Comparison of ENCODE assay signal across 1 cellular context in the genomic region with DNA sequence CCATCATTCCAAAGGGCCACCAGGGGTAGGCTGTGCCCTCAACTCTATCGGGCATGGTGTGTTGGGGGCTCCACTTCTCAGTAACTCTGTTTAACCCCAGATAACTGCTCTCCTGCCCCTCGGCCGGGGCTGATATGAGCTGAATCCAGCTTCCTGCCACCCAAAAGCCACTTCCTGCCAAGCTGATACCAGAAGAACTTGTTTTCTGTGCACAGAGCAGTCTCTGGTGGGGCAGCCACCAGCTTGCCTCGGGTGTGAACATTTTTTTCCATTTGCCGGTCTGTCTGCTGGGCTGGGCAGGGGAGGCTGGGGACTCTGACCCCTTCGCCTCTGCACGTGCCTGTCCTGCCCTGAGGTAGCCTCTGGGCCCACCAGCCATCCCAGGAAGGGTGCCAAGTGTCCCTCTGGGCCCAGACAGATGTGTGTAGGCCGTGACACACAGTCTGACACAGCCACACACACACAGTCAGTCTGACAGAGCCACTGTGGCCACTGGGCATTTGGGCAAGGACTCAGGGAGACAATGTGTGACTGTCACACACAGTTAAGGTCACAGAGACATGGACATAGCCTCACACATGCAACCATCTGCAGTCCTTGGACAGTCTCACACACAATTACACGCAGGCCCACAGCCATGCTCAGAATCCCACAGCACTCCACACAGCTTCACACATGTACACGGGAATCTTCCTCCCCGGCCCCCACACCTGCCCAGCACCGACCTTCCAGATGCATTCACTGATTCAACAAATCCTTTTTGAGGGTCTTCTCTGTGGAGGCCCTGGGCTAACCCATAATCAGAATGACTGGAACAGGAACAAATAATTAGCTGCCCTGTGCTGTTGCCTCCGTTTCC.
TF ChIP-seq lines count a peak whose summit lies in the region.

No MANE protein-coding gene starts in this region.

TF ChIP-seq in HepG2, 621 proteins besides CTCF, POLR2A, EP300 and RAD21 (continued from another document and continues in another):
- TF ChIP-seq ZNF18 (CRISPR knock-in tag; IDR thresholded peaks at IDR 0.05; ENCODE audit: insufficient replicate concordance) (peak; percentile 92), SOX13 (IDR thresholded peaks at IDR 0.05) (peak; percentile 55; the same call in 1 of the 2 replicates), SOX13 (CRISPR knock-in tag; conservative IDR thresholded peaks at IDR 0.05 in 1 of 2, IDR thresholded peaks at IDR 0.05 in 1 of 2) (peak in 1 of 2 experiments; percentile 78; a peak in 2 of 4 replicates), MEF2D (CRISPR knock-in tag; IDR thresholded peaks at IDR 0.05) (peak; percentile 67; the same call in 1 of the 2 replicates), ZNF430 (CRISPR knock-in tag; IDR thresholded peaks at IDR 0.05) (peak; percentile 96), ZNF10 (CRISPR knock-in tag; IDR thresholded peaks at IDR 0.05; ENCODE audit: borderline replicate concordance, low read depth) (no peak), ZNF280D (CRISPR knock-in tag; IDR thresholded peaks at IDR 0.05) (peak; percentile 96), MYNN (CRISPR knock-in tag; IDR thresholded peaks at IDR 0.05; ENCODE audit: low read depth) (no peak), GMEB1 (CRISPR knock-in tag; IDR thresholded peaks at IDR 0.05; ENCODE audit: borderline replicate concordance) (peak; percentile 63; the same call in 1 of the 2 replicates), SOX5 (CRISPR knock-in tag; IDR thresholded peaks at IDR 0.05; ENCODE audit: borderline replicate concordance) (peak; percentile 90), GTF2F1 (IDR thresholded peaks at IDR 0.05; ENCODE audit: low read length) (0 out of 2 replicates have a peak, but pooled peaks have one; percentile 26), MTA1 (CRISPR knock-in tag; IDR thresholded peaks at IDR 0.05; ENCODE audit: borderline replicate concordance) (peak; percentile 99), ZSCAN25 (CRISPR knock-in tag; IDR thresholded peaks at IDR 0.05) (peak; percentile 95), ZFP41 (CRISPR knock-in tag; IDR thresholded peaks at IDR 0.05; ENCODE audit: borderline replicate concordance) (no peak), ZNF570 (CRISPR knock-in tag; IDR thresholded peaks at IDR 0.05; ENCODE audit: borderline replicate concordance) (0 out of 2 replicates have a peak, but pooled peaks have one; percentile 70), HMGA1 (CRISPR knock-in tag; conservative IDR thresholded peaks at IDR 0.05) (no peak), HINFP (CRISPR knock-in tag; IDR thresholded peaks at IDR 0.05; ENCODE audit: low read depth) (peak; percentile 87), THAP11 (CRISPR knock-in tag; IDR thresholded peaks at IDR 0.05) (0 out of 2 replicates have a peak, but pooled peaks have one; percentile 64), MTA3 (CRISPR knock-in tag; IDR thresholded peaks at IDR 0.05) (no peak), PAF1 (CRISPR knock-in tag; IDR thresholded peaks at IDR 0.05) (no peak), ZNF550 (CRISPR knock-in tag; IDR thresholded peaks at IDR 0.05; ENCODE audit: borderline replicate concordance) (no peak), ISL2 (CRISPR knock-in tag; IDR thresholded peaks at IDR 0.05) (peak; percentile 61; the same call in 1 of the 2 replicates), THRA (CRISPR knock-in tag; IDR thresholded peaks at IDR 0.05; ENCODE audit: borderline replicate concordance) (peak; percentile 97), MIER2 (CRISPR knock-in tag; IDR thresholded peaks at IDR 0.05) (peak; percentile 49; the same call in 1 of the 2 replicates), ZNF512B (CRISPR knock-in tag; IDR thresholded peaks at IDR 0.05; ENCODE audit: borderline replicate concordance) (peak; percentile 58; the same call in 1 of the 2 replicates), JUN (CRISPR knock-in tag; IDR thresholded peaks at IDR 0.05) (peak; percentile 71; the same call in 1 of the 2 replicates), ZKSCAN5 (CRISPR knock-in tag; IDR thresholded peaks at IDR 0.05) (peak; percentile 64; the same call in 1 of the 2 replicates), ZNF547 (CRISPR knock-in tag; IDR thresholded peaks at IDR 0.05) (peak; percentile 81), HCFC1 (IDR thresholded peaks at IDR 0.05; ENCODE audit: low read depth, low read length) (no peak), PHF21A (CRISPR knock-in tag; IDR thresholded peaks at IDR 0.05) (peak; percentile 98), FOXA1 (IDR thresholded peaks at IDR 0.05) (no peak), FOXA1 (CRISPR knock-in tag; IDR thresholded peaks at IDR 0.05) (no peak), MYPOP (CRISPR knock-in tag; IDR thresholded peaks at IDR 0.05) (peak; percentile 73; the same call in 1 of the 2 replicates), MEIS1 (CRISPR knock-in tag; IDR thresholded peaks at IDR 0.05; ENCODE audit: borderline replicate concordance) (peak; percentile 97), ZNF841 (CRISPR knock-in tag; IDR thresholded peaks at IDR 0.05; ENCODE audit: borderline replicate concordance) (no peak), ATM (IDR thresholded peaks at IDR 0.05; ENCODE audit: borderline replicate concordance) (no peak), FOXC1 (CRISPR knock-in tag; IDR thresholded peaks at IDR 0.05; ENCODE audit: borderline replicate concordance) (peak; percentile 93), NFYC (CRISPR knock-in tag; IDR thresholded peaks at IDR 0.05) (peak; percentile 33; the same call in 1 of the 2 replicates)
- TF ChIP-seq, protein P1, sequence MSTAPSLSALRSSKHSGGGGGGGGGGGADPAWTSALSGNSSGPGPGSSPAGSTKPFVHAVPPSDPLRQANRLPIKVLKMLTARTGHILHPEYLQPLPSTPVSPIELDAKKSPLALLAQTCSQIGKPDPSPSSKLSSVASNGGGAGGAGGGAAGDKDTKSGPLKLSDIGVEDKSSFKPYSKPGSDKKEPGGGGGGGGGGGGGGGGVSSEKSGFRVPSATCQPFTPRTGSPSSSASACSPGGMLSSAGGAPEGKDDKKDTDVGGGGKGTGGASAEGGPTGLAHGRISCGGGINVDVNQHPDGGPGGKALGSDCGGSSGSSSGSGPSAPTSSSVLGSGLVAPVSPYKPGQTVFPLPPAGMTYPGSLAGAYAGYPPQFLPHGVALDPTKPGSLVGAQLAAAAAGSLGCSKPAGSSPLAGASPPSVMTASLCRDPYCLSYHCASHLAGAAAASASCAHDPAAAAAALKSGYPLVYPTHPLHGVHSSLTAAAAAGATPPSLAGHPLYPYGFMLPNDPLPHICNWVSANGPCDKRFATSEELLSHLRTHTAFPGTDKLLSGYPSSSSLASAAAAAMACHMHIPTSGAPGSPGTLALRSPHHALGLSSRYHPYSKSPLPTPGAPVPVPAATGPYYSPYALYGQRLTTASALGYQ (CRISPR knock-in tag; IDR thresholded peaks at IDR 0.05), result peak; percentile 19; the same call in 1 of the 2 replicates
- TF ChIP-seq, protein P2, sequence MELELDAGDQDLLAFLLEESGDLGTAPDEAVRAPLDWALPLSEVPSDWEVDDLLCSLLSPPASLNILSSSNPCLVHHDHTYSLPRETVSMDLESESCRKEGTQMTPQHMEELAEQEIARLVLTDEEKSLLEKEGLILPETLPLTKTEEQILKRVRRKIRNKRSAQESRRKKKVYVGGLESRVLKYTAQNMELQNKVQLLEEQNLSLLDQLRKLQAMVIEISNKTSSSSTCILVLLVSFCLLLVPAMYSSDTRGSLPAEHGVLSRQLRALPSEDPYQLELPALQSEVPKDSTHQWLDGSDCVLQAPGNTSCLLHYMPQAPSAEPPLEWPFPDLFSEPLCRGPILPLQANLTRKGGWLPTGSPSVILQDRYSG (CRISPR knock-in tag; IDR thresholded peaks at IDR 0.05), result no peak
